In the genomic region with DNA sequence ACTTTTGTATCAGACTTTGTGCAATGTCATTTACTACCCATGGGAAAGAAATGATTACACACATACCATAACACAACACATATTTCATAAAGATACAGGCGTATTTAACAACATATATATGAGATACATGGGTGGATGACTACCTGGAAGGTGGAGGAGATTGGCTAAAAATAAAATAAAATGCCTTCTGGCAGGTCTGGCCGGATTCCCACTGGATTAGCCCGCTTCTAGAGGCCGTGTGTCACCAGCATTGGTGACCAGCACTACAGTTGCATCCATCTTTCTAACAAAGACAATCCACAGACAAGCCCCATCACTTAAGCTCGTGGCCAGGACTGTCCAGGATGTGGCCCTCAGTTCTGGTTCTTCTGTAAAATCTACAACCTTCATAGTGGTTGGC, we compare ENCODE assay signal across 6 cellular contexts.
"Had no signal": no experiment of that assay in that cellular context is flagged by ENCODE, and none has a peak within 500 bp of the region (broad histone marks: within the 10 kb centered on the region; RNA-seq: fewer than 3 reads in every experiment).

No MANE protein-coding gene starts in this region.

- H3K4me2 ChIP-seq: GM23338 had no signal

- H2AFZ ChIP-seq: GM23338 had no signal

- H3K4me3 Mint-ChIP-seq: GM23338, H9 had no signal

- H3K4me1 Mint-ChIP-seq: GM23338, H9 had no signal

- H3K4me3 ChIP-seq: GM23338, K562 had no signal

- ATAC-seq: GM23338, K562 had no signal

- DNase-seq: H9, HCEC 1CT, IMR-90, KG1 had no signal

- H3K27ac Mint-ChIP-seq: GM23338, H9 had no signal

- H3K9me3 Mint-ChIP-seq: GM23338, H9 had no signal
